ENCODE assay signal across 8 cellular contexts in genomic region chr3:119240101-119240581, GRCh38. TPM values are rescaled to one million over a fixed set of nuclear protein-coding genes. Genes with fewer than 3 reads are reported as not detected.
DNase-seq lines count a peak whose midpoint lies in the region; ATAC-seq and TF ChIP-seq lines count a peak whose summit lies in the region.

No MANE protein-coding gene starts in this region.

- no peak for TF ChIP-seq RAD21 in SK-N-SH (IDR thresholded peaks at IDR 0.05; ENCODE audit: low read length)

- peak overlapping the region; percentile 93; the same call in 1 of the 2 replicates for H2AFZ ChIP-seq in SK-N-SH (ENCODE audit: low read depth)

- peaks cover 21% of the 10 kb centered on the region for H3K36me3 ChIP-seq in DOHH2 (ENCODE audit: control insufficient read depth, low read length)
- H3K36me3 ChIP-seq in SK-N-SH (replicated peaks in 1 of 2; ENCODE audit: control insufficient read depth in 1 of 2, insufficient read depth in 2 of 2, low read length in 1 of 2), result peaks cover 21 to 22% of the 10 kb centered on the region in 2 experiments
- peaks cover 7% of the 10 kb centered on the region for H3K36me3 ChIP-seq in muscle layer of colon (ENCODE audit: insufficient read depth, low read length)

- H3K79me2 ChIP-seq in DOHH2 (ENCODE audit: control insufficient read depth, low read length), result peaks cover 33% of the 10 kb centered on the region
- peaks cover 48% of the 10 kb centered on the region for H3K79me2 ChIP-seq in SK-N-SH (ENCODE audit: insufficient read depth)

- no peaks in the 10 kb centered on the region for H3K9me3 ChIP-seq in DOHH2 (ENCODE audit: control insufficient read depth, insufficient read depth, low read length)
- H3K9me3 ChIP-seq in SK-N-SH, result no peaks in the 10 kb centered on the region
- no peaks in the 10 kb centered on the region for H3K9me3 ChIP-seq in muscle layer of colon (ENCODE audit: low read length)

- no peaks in the 10 kb centered on the region for H3K9me2 ChIP-seq in DOHH2 (replicated peaks; ENCODE audit: control insufficient read depth, low read length)
- no peaks in the 10 kb centered on the region; the same call in 1 of the 2 replicates for H3K9me2 ChIP-seq in SK-N-SH

- WGBS in SK-N-SH (ENCODE audit: low lambda C conversion rate), result 3% methylated on average over 7 of the region's 16 CpGs

- H3K4me3 Mint-ChIP-seq in endothelial cell (ENCODE audit: unreplicated experiment), result peak overlapping the region; percentile 87

- H3K27ac ChIP-seq in DOHH2 (ENCODE audit: low read depth, low read length) (no peak overlapping the region), SK-N-SH (ENCODE audit: low read depth in 2 of 2, low read length in 1 of 2) (peak overlapping the region; percentile 79 to 89), muscle layer of colon (ENCODE audit: low read depth, low read length) (peak overlapping the region; percentile 67)

- H3K4me3 ChIP-seq in DOHH2 (ENCODE audit: low read length) (peak overlapping the region; percentile 79), SK-N-SH (ENCODE audit: low read depth in 2 of 2, low read length in 1 of 2) (peak overlapping the region; percentile 73 to 83), muscle layer of colon (ENCODE audit: low read depth in 1 of 2, low read length in 2 of 2) (peak overlapping the region; percentile 62 to 71)

- ATAC-seq in GM19452 (IDR thresholded peaks at IDR 0.05; ENCODE audit: unreplicated experiment) (peak; percentile 8), HG03460 (IDR thresholded peaks at IDR 0.05; ENCODE audit: unreplicated experiment) (peak; percentile 6), GM18519 (IDR thresholded peaks at IDR 0.05; ENCODE audit: low FRiP score, unreplicated experiment) (no peak)

- H3K27me3 Mint-ChIP-seq in endothelial cell (ENCODE audit: unreplicated experiment), result peaks cover 6% of the 10 kb centered on the region

- TF ChIP-seq EP300 in SK-N-SH (IDR thresholded peaks at IDR 0.05; ENCODE audit: borderline replicate concordance in 1 of 2, low read depth in 1 of 2, low read length in 1 of 2), result no peak

- peak overlapping the region; percentile 84 for H3K4me2 ChIP-seq in DOHH2 (ENCODE audit: low read length)
- peak overlapping the region; percentile 95 for H3K4me2 ChIP-seq in SK-N-SH

- CTCF ChIA-PET in SK-N-SH (lab: Yijun Ruan, JAX), result interaction anchor here (0.7 to 3.0 kb wide), 9 partner anchors 9 to 440 kb away, joined by 3 to 18 read pairs (median 5); no protein-coding TSS in a partner anchor

- peaks cover 6% of the 10 kb centered on the region for H3K4me1 Mint-ChIP-seq in endothelial cell (ENCODE audit: unreplicated experiment)

- TF ChIP-seq CTCF in DOHH2 (IDR thresholded peaks at IDR 0.05; ENCODE audit: low read depth, low read length, poor library complexity, severe bottlenecking) (no peak), SK-N-SH (IDR thresholded peaks at IDR 0.05) (no peak), endothelial cell (IDR thresholded peaks at IDR 0.05; ENCODE audit: unreplicated experiment) (no peak)

- H3K27me3 ChIP-seq in DOHH2 (ENCODE audit: control insufficient read depth, low read length) (no peaks in the 10 kb centered on the region), SK-N-SH (ENCODE audit: insufficient read depth) (no peaks in the 10 kb centered on the region), muscle layer of colon (ENCODE audit: control insufficient read depth in 1 of 2, insufficient read depth in 2 of 2, low read length in 2 of 2) (no peaks in the 10 kb centered on the region)

- no peaks in the 10 kb centered on the region for H3K9me3 Mint-ChIP-seq in endothelial cell (ENCODE audit: unreplicated experiment)

- H3K4me1 ChIP-seq in DOHH2 (ENCODE audit: control insufficient read depth, low read length) (peaks cover 24% of the 10 kb centered on the region), SK-N-SH (ENCODE audit: control insufficient read depth in 1 of 2, insufficient read depth in 2 of 2, low read depth in 1 of 2, low read length in 1 of 2) (peaks cover 3 to 8% of the 10 kb centered on the region in 2 experiments; a peak in 3 of 4 replicates), muscle layer of colon (ENCODE audit: insufficient read depth, low read length) (peaks cover 15% of the 10 kb centered on the region)

- DNase-seq in SK-N-SH (no peak), endothelial cell (ENCODE audit: low spot score) (peak; percentile 7), DMS153 treated with DMSO at 0.1 percent for 48 hours (lab: John Stamatoyannopoulos, UW; ENCODE audit: unreplicated experiment) (no peak)

- POLR2A ChIA-PET in SK-N-SH (lab: Yijun Ruan, JAX), result interaction anchor here (0.9 to 1.3 kb wide), 4 partner anchors 23 to 259 kb away, joined by 3 read pairs; no protein-coding TSS in a partner anchor

- H4K20me1 ChIP-seq in DOHH2 (ENCODE audit: control insufficient read depth, insufficient read depth, low read depth, low read length), result no peaks in the 10 kb centered on the region
- H4K20me1 ChIP-seq in SK-N-SH (ENCODE audit: insufficient read depth), result no peaks in the 10 kb centered on the region; the same call in 1 of the 2 replicates

- H3K27ac Mint-ChIP-seq in endothelial cell (ENCODE audit: unreplicated experiment), result peak overlapping the region; percentile 62

- peaks cover 6% of the 10 kb centered on the region for H3F3A ChIP-seq in DOHH2 (ENCODE audit: control insufficient read depth, insufficient read depth)
- H3F3A ChIP-seq in SK-N-SH (replicated peaks; ENCODE audit: insufficient read depth), result peaks cover 28% of the 10 kb centered on the region

- peaks cover 6% of the 10 kb centered on the region for H3K36me3 Mint-ChIP-seq in endothelial cell (ENCODE audit: low read depth, unreplicated experiment)

- H3K9ac ChIP-seq in SK-N-SH, result peak overlapping the region; percentile 84
- H3K9ac ChIP-seq in muscle layer of colon (ENCODE audit: low read length), result peak overlapping the region; percentile 55

TF ChIP-seq in SK-N-SH, 30 proteins besides CTCF, POLR2A, EP300 and RAD21 (continues in another document):
- TF ChIP-seq YY1 (IDR thresholded peaks at IDR 0.05; ENCODE audit: low read depth) (no peak), NRF1 (IDR thresholded peaks at IDR 0.05; ENCODE audit: low read depth, low read length) (no peak), RCOR1 (IDR thresholded peaks at IDR 0.05; ENCODE audit: low read length) (no peak), IRF3 (IDR thresholded peaks at IDR 0.05; ENCODE audit: low read depth, low read length) (no peak), TAF1 (IDR thresholded peaks at IDR 0.05; ENCODE audit: borderline replicate concordance, low read depth, low read length) (no peak), GATA2 (CRISPR knock-in tag; IDR thresholded peaks at IDR 0.05) (peak; percentile 36; the same call in 1 of the 2 replicates), REST (IDR thresholded peaks at IDR 0.05; ENCODE audit: low read depth, low read length) (no peak), FOSL2 (IDR thresholded peaks at IDR 0.05; ENCODE audit: borderline replicate concordance, low read depth) (no peak), GABPA (IDR thresholded peaks at IDR 0.05; ENCODE audit: low read depth) (no peak), JUND (IDR thresholded peaks at IDR 0.05) (no peak), MEF2A (IDR thresholded peaks at IDR 0.05; ENCODE audit: borderline replicate concordance, low read depth) (no peak), POLR2AphosphoS5 (IDR thresholded peaks at IDR 0.05; ENCODE audit: low read depth, low read length) (no peak), FOXJ3 (CRISPR knock-in tag; IDR thresholded peaks at IDR 0.05) (no peak)

RNA-seq across cellular contexts. Expression of gene B4GALT4, which starts 0.5 kb away (rescaled TPM):
- 15.7 and 19.8 TPM in 2 replicates for polyA plus RNA-seq in SK-N-SH (2012; rRNA removed)
- 20.2 and 23.9 TPM in 2 replicates for polyA plus RNA-seq in SK-N-SH (2012; cell fraction: cytosol; rRNA removed)
- 11.7 and 19.4 TPM in 2 replicates for polyA plus RNA-seq in SK-N-SH (2012; cell fraction: nucleus; rRNA removed)
- 12.3 TPM for total RNA-seq in endothelial cell (ENCODE audit: unreplicated experiment)

RNA-seq across cellular contexts. Expression of gene ARHGAP31, which starts 54.0 kb away (rescaled TPM):
- 4.4 and 7.7 TPM in 2 replicates for polyA plus RNA-seq in SK-N-SH (2012; rRNA removed)
- 4.0 and 4.8 TPM in 2 replicates for polyA plus RNA-seq in SK-N-SH (2012; cell fraction: cytosol; rRNA removed)
- 6.0 and 7.0 TPM in 2 replicates for polyA plus RNA-seq in SK-N-SH (2012; cell fraction: nucleus; rRNA removed)
- 114 TPM for total RNA-seq in endothelial cell (ENCODE audit: unreplicated experiment)
